ENCODE assay signal across 17 cellular contexts in the genomic region with DNA sequence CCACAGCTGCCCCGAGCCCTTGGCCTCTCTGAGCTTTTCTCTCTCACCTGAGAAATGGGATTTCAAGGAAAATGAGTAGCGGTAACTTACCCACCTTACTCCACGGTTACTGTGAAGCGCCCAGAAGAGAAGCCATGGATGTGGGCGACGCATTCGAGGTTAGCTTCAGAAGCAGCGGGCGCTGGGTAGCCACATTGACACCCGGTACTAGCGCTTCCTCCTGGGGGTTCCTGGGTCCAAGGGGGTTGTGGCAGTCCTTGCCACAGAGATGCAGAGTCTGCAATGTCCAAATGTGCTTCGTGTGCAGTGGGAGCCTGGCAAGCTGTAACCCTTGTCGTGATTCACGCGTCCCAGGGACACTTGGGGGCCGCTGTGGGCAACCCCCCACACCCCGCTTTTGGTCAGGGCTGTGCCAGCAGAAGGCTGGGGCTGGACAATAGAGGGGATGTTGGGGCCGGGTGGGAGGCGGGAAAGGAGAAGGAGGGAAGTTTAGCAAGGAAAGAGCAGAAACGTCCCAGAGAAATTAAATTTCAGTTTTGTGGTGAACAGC.
"Had no signal": no experiment of that assay in that cellular context is flagged by ENCODE, and none has a peak within 500 bp of the region (broad histone marks: within the 10 kb centered on the region; RNA-seq: fewer than 3 reads in every experiment).

No MANE protein-coding gene starts in this region.

- H3K36me3 Mint-ChIP-seq: activated naive CD8-positive, alpha-beta T cell treated with anti-CD3 and anti-CD28 coated beads for 36 hours; WTC11 had no signal

- H3K27me3 Mint-ChIP-seq: activated naive CD8-positive, alpha-beta T cell treated with anti-CD3 and anti-CD28 coated beads for 36 hours had no signal

- H3K36me3 ChIP-seq: breast epithelium, SJSA1, upper lobe of left lung had no signal

- H3K27ac Mint-ChIP-seq: activated naive CD8-positive, alpha-beta T cell treated with anti-CD3 and anti-CD28 coated beads for 36 hours; WTC11 had no signal

- H3K4me1 ChIP-seq: breast epithelium had no signal

- H3K4me3 ChIP-seq: breast epithelium, SJSA1, upper lobe of left lung had no signal

- DNase-seq: activated naive CD8-positive, alpha-beta T cell treated with anti-CD3 and anti-CD28 coated beads for 36 hours; effector memory CD4-positive, alpha-beta T cell; foreskin melanocyte; glutamatergic neuron; hippocampal formation; left ventricle myocardium superior; occipital lobe; small intestine; stimulated activated CD4-positive, alpha-beta T cell treated with anti-CD3 and anti-CD28 coated beads, Interleukin-15, amount 100 ng/mL, for 24 hours; stimulated activated naive CD4-positive, alpha-beta T cell; T1000; upper lobe of left lung had no signal

- H3K9me3 Mint-ChIP-seq: activated naive CD8-positive, alpha-beta T cell treated with anti-CD3 and anti-CD28 coated beads for 36 hours; central memory CD8-positive, alpha-beta T cell had no signal

- H3K9me3 ChIP-seq: breast epithelium, SJSA1, upper lobe of left lung had no signal

- H3K27me3 ChIP-seq: breast epithelium, SJSA1, upper lobe of left lung had no signal

- H3K4me3 Mint-ChIP-seq: activated naive CD8-positive, alpha-beta T cell treated with anti-CD3 and anti-CD28 coated beads for 36 hours; central memory CD8-positive, alpha-beta T cell; WTC11 had no signal

- ATAC-seq: left ventricle myocardium superior, sciatic nerve, WTC11 had no signal
